ENCODE assay signal across 17 cellular contexts in the genomic region with DNA sequence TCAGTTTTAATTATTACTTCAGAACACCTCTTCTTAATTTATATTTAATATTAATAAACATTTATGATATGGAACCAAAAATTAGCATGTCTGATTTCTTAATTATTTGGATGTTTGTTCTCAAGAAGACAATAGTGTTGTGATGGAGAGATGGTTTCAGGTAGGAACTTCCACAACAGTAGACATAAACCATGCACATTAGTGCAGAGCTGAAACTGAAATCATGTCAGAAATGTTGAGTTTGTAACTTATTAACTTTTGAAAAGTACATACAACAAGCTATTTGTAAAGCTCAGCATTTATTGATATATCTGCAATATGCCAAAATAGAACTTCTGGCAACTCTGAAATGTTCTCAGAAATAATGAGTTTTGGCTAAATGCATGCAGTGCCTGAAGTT. TPM values are rescaled to one million over a fixed set of nuclear protein-coding genes. Genes with fewer than 3 reads are reported as not detected.
DNase-seq lines count a peak whose midpoint lies in the region; ATAC-seq and TF ChIP-seq lines count a peak whose summit lies in the region.
"Had no signal": no experiment of that assay in that cellular context is flagged by ENCODE, and none has a peak within 500 bp of the region (broad histone marks: within the 10 kb centered on the region; RNA-seq: fewer than 3 reads in every experiment).

No MANE protein-coding gene starts in this region.

- POLR2A ChIA-PET in SK-N-SH (lab: Yijun Ruan, JAX) = no interaction called here

- DNase-seq in SK-N-SH = no peak
- DNase-seq in DMS79 treated with DMSO at 0.1 percent for 48 hours (lab: John Stamatoyannopoulos, UW) = no peak
- no peak for DNase-seq in dorsolateral prefrontal cortex
- DNase-seq in NCI-H345 treated with DMSO at 0.1 percent for 48 hours (lab: John Stamatoyannopoulos, UW; ENCODE audit: unreplicated experiment) = no peak
- DNase-seq: activated CD8-positive, alpha-beta T cell treated with anti-CD3 and anti-CD28 coated beads, Interleukin-2, amount 10 ng/mL, durations not matched to agents 7 days and 5 days; activated gamma-delta T cell; cortex of kidney; left colon; NCI-H1417; NCI-H2227 treated with DMSO at 0.1 percent for 48 hours had no signal

- TF ChIP-seq EP300 in SK-N-SH (IDR thresholded peaks at IDR 0.05; ENCODE audit: borderline replicate concordance in 1 of 2, low read depth in 1 of 2, low read length in 1 of 2) = no peak

- H3F3A ChIP-seq in SK-N-SH (replicated peaks; ENCODE audit: insufficient read depth) = no peaks in the 10 kb centered on the region

- no peaks in the 10 kb centered on the region for H3K9me2 ChIP-seq in SK-N-SH

- no peaks in the 10 kb centered on the region for H3K79me2 ChIP-seq in SK-N-SH (ENCODE audit: insufficient read depth)
- H3K79me2 ChIP-seq: hepatocyte had no signal

- TF ChIP-seq RAD21 in SK-N-SH (IDR thresholded peaks at IDR 0.05; ENCODE audit: low read length) = no peak

- H3K4me1 ChIP-seq in SK-N-SH (ENCODE audit: control insufficient read depth in 1 of 2, insufficient read depth in 2 of 2, low read depth in 1 of 2, low read length in 1 of 2) = no peaks in the 10 kb centered on the region

- ATAC-seq in GM18870 (IDR thresholded peaks at IDR 0.05; ENCODE audit: unreplicated experiment) (peak; percentile 88), GM21528 (IDR thresholded peaks at IDR 0.05; ENCODE audit: low FRiP score, unreplicated experiment) (peak; percentile 87), HG03060 (IDR thresholded peaks at IDR 0.05; ENCODE audit: low read depth, unreplicated experiment) (peak; percentile 59), HG03571 (IDR thresholded peaks at IDR 0.05; ENCODE audit: unreplicated experiment) (peak; percentile 90)
- ATAC-seq: activated CD8-positive, alpha-beta T cell treated with anti-CD3 and anti-CD28 coated beads, Interleukin-2, amount 10 ng/mL, durations not matched to agents 7 days and 5 days; K562; left colon had no signal

- no peak overlapping the region for H3K27ac ChIP-seq in SK-N-SH (ENCODE audit: low read depth in 2 of 2, low read length in 1 of 2)
- H3K27ac ChIP-seq in dorsolateral prefrontal cortex = no peak overlapping the region
- H3K27ac ChIP-seq: hepatocyte, thoracic aorta had no signal

- no peaks in the 10 kb centered on the region for H3K9me3 ChIP-seq in SK-N-SH
- H3K9me3 ChIP-seq: thoracic aorta had no signal

- H3K4me3 ChIP-seq in SK-N-SH (ENCODE audit: low read depth in 2 of 2, low read length in 1 of 2) (no peak overlapping the region), dorsolateral prefrontal cortex (no peak overlapping the region)
- H3K4me3 ChIP-seq: hepatocyte, K562, thoracic aorta had no signal

- no peak overlapping the region for H2AFZ ChIP-seq in SK-N-SH (ENCODE audit: low read depth)
- H2AFZ ChIP-seq: hepatocyte had no signal

- CTCF ChIA-PET in SK-N-SH (lab: Yijun Ruan, JAX) = no interaction called here

- H4K20me1 ChIP-seq in SK-N-SH (ENCODE audit: insufficient read depth) = no peaks in the 10 kb centered on the region

- no peaks in the 10 kb centered on the region for H3K36me3 ChIP-seq in SK-N-SH (replicated peaks in 1 of 2; ENCODE audit: control insufficient read depth in 1 of 2, insufficient read depth in 2 of 2, low read length in 1 of 2)
- H3K36me3 ChIP-seq: thoracic aorta had no signal

- TF ChIP-seq CTCF in SK-N-SH (IDR thresholded peaks at IDR 0.05) = no peak
- TF ChIP-seq CTCF in dorsolateral prefrontal cortex (IDR thresholded peaks at IDR 0.05 in 54 of 56, conservative IDR thresholded peaks at IDR 0.05 in 2 of 56; ENCODE audit: low read depth in 1 of 56, partially characterized antibody in 56 of 56) = no peak

- intact Hi-C loops in dorsolateral prefrontal cortex (cut with DNase I) = no loop called here

- no peak overlapping the region for H3K9ac ChIP-seq in SK-N-SH

- H3K27me3 ChIP-seq in SK-N-SH (ENCODE audit: insufficient read depth) (no peaks in the 10 kb centered on the region), dorsolateral prefrontal cortex (peaks cover 0 to 6% (median 0%) of the 10 kb centered on the region in 45 donors)
- H3K27me3 ChIP-seq: hepatocyte had no signal

- H3K4me2 ChIP-seq in SK-N-SH = no peak overlapping the region
- H3K4me2 ChIP-seq: hepatocyte had no signal

TF ChIP-seq in SK-N-SH, 30 proteins besides CTCF, POLR2A, EP300 and RAD21:
- TF ChIP-seq RFX5 (IDR thresholded peaks at IDR 0.05; ENCODE audit: low read length) (no peak), GATA2 (CRISPR knock-in tag; IDR thresholded peaks at IDR 0.05) (no peak), FOSL2 (IDR thresholded peaks at IDR 0.05; ENCODE audit: borderline replicate concordance, low read depth) (no peak), MXI1 (IDR thresholded peaks at IDR 0.05; ENCODE audit: low read depth, low read length) (no peak), GABPA (IDR thresholded peaks at IDR 0.05; ENCODE audit: low read depth) (no peak), POLR2AphosphoS5 (IDR thresholded peaks at IDR 0.05; ENCODE audit: low read depth, low read length) (no peak), ZBTB33 (IDR thresholded peaks at IDR 0.05; ENCODE audit: borderline replicate concordance, low read depth) (no peak), JUND (IDR thresholded peaks at IDR 0.05) (no peak), NRF1 (IDR thresholded peaks at IDR 0.05; ENCODE audit: low read depth, low read length) (no peak)
- TF ChIP-seq, protein P1, sequence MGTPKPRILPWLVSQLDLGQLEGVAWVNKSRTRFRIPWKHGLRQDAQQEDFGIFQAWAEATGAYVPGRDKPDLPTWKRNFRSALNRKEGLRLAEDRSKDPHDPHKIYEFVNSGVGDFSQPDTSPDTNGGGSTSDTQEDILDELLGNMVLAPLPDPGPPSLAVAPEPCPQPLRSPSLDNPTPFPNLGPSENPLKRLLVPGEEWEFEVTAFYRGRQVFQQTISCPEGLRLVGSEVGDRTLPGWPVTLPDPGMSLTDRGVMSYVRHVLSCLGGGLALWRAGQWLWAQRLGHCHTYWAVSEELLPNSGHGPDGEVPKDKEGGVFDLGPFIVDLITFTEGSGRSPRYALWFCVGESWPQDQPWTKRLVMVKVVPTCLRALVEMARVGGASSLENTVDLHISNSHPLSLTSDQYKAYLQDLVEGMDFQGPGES (IDR thresholded peaks at IDR 0.05; ENCODE audit: low read depth, low read length) = no peak

RNA-seq across cellular contexts. Expression of gene EDNRB, which starts 11.8 kb away (rescaled TPM):
- not detected in 2 replicates for polyA plus RNA-seq in SK-N-SH (2012; rRNA removed)
- polyA plus RNA-seq in SK-N-SH (2012; cell fraction: cytosol; rRNA removed) = not detected in 2 replicates
- 0.04 TPM in 1 of 2 replicates, not detected in the other for polyA plus RNA-seq in SK-N-SH (2012; cell fraction: nucleus; rRNA removed)
- 100 to 1,000 TPM in 2 of 120 experiments, 10 to 100 TPM in 118; 16.3 to 129 (median 38.0) TPM for total RNA-seq in dorsolateral prefrontal cortex
- total RNA-seq: activated CD8-positive, alpha-beta T cell treated with anti-CD3 and anti-CD28 coated beads, Interleukin-2, amount 10 ng/mL, durations not matched to agents 7 days and 5 days had no signal
- polyA plus RNA-seq: K562 had no signal
